In the genomic region with DNA sequence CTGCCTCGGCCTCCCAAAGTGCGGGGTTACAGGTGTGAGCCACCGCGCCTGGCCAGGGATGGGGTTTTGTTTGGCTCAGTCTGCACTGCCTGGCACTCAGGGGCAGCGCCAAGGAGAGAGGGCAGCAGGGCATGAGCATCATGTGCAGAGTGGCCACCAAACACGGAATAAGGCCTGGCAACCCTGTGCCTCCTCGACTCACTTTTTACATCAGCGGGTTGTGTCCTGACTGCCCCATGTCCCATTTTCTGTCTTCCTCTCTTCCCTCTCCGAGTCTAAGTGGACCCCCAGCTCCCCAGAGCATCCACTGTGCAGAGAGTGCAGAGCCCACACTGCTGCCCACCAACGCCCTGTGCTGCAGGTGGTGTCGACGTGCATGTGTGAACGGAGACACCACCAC, we compare ENCODE assay signal across 15 cellular contexts. TPM values are rescaled to one million over a fixed set of nuclear protein-coding genes. Genes with fewer than 3 reads are reported as not detected.
DNase-seq lines count a peak whose midpoint lies in the region; ATAC-seq and TF ChIP-seq lines count a peak whose summit lies in the region.
"Had no signal": no experiment of that assay in that cellular context is flagged by ENCODE, and none has a peak within 500 bp of the region (broad histone marks: within the 10 kb centered on the region; RNA-seq: fewer than 3 reads in every experiment).

No MANE protein-coding gene starts in this region.

- ATAC-seq in HG03439 (IDR thresholded peaks at IDR 0.05; ENCODE audit: unreplicated experiment) = no peak

- H3T11ph ChIP-seq in H9 (ENCODE audit: low read length) = no peak overlapping the region

- no peaks in the 10 kb centered on the region; the same call in 1 of the 2 replicates for H3K27me3 Mint-ChIP-seq in H9 (ENCODE audit: low read depth)
- no peaks in the 10 kb centered on the region for H3K27me3 Mint-ChIP-seq in endodermal cell (ENCODE audit: insufficient read depth)
- H3K27me3 Mint-ChIP-seq in type B pancreatic cell = no peaks in the 10 kb centered on the region

- intact Hi-C loops in posterior vena cava (cut with DNase I) = no loop called here

- H3K18ac ChIP-seq in H9 (ENCODE audit: insufficient read length, low read depth, low read length) = no peak overlapping the region

- H3K23me2 ChIP-seq in H9 (ENCODE audit: insufficient read length, low read depth, low read length, poor library complexity, severe bottlenecking) = no peaks in the 10 kb centered on the region

- no peak overlapping the region for H3K4me3 Mint-ChIP-seq in H9
- H3K4me3 Mint-ChIP-seq in endodermal cell = no peak overlapping the region
- no peak overlapping the region for H3K4me3 Mint-ChIP-seq in type B pancreatic cell
- H3K4me3 Mint-ChIP-seq: CD8-positive, alpha-beta memory T cell had no signal

- DNase-seq in H9 = no peak
- no peak for DNase-seq in endodermal cell
- DNase-seq in posterior vena cava (ENCODE audit: low spot score) = peak; percentile 48
- DNase-seq in type B pancreatic cell (ENCODE audit: extremely low spot score, unreplicated experiment) = no peak
- no peak for DNase-seq in activated T-cell treated with anti-CD3 and anti-CD28 coated beads, Interleukin-2, amount 50 U/mL, for 1 hour
- no peak for DNase-seq in pons (ENCODE audit: low spot score)
- DNase-seq: CD8-positive, alpha-beta memory T cell; DMS53; EL; NCI-H1436; NCI-H2029; NCI-H526 had no signal

- no CpG with 5 or more reads among the region's 13 CpGs for WGBS in H9 (ENCODE audit: extremely low coverage, insufficient read length, low lambda C conversion rate)
- 91 to 94% methylated on average over 9 to 13 of the region's 13 CpGs for WGBS in endodermal cell (ENCODE audit: insufficient coverage in 1 of 2, insufficient read length in 1 of 2), 2 experiments

- H3K36me3 Mint-ChIP-seq in H9 (ENCODE audit: insufficient read depth in 1 of 3, low read depth in 3 of 3) (peaks cover 63 to 93% (median 89%) of the 10 kb centered on the region in 3 experiments), endodermal cell (ENCODE audit: low read depth) (peaks cover 83% of the 10 kb centered on the region), type B pancreatic cell (peaks cover 44% of the 10 kb centered on the region)

- 0 out of 7 replicates have a peak overlapping the region, but pooled peaks of 1 of the 3 experiments have one; percentile 60 for H3K27ac Mint-ChIP-seq in H9
- peak overlapping the region; percentile 68 for H3K27ac Mint-ChIP-seq in endodermal cell
- H3K27ac Mint-ChIP-seq in type B pancreatic cell = peak overlapping the region; percentile 22

- H2BK12ac ChIP-seq in H9 (ENCODE audit: insufficient read length, low read depth, low read length) = no peak overlapping the region

- no peak overlapping the region for H2AK5ac ChIP-seq in H9 (ENCODE audit: insufficient read length, low read length)

- H3K9ac ChIP-seq in H9 (ENCODE audit: extremely low read depth, insufficient read length, low read length) (no peak overlapping the region), endodermal cell (ENCODE audit: extremely low read depth, low read length, poor library complexity, severe bottlenecking) (no peak overlapping the region)
- H3K9ac ChIP-seq: BLaER1 treated with 17β-estradiol and CSF1 and Interleukin-3, amounts not matched to agents 10 nM and 100 nM had no signal

- H4K20me1 ChIP-seq in H9 (ENCODE audit: control insufficient read depth, insufficient read depth, insufficient read length) = no peaks in the 10 kb centered on the region

- H2AFZ ChIP-seq in H9 (ENCODE audit: low read length) = no peak overlapping the region

- no peak overlapping the region for H3K4ac ChIP-seq in H9 (ENCODE audit: low read depth, low read length)

- no peak for TF ChIP-seq CTCF in H9 (conservative IDR thresholded peaks at IDR 0.05)
- TF ChIP-seq CTCF in endodermal cell (conservative IDR thresholded peaks at IDR 0.05) = no peak
- TF ChIP-seq CTCF in type B pancreatic cell (conservative IDR thresholded peaks at IDR 0.05) = no peak

- H2BK5ac ChIP-seq in H9 (ENCODE audit: insufficient read length, low read length) = no peak overlapping the region

- no peaks in the 10 kb centered on the region for H3K79me2 ChIP-seq in H9 (ENCODE audit: insufficient read depth, low read length)

- no peak overlapping the region for H3K56ac ChIP-seq in H9 (ENCODE audit: insufficient read length, low read depth, low read length)

- no peaks in the 10 kb centered on the region for H3K4me1 ChIP-seq in H9 (ENCODE audit: insufficient read depth, low read length)
- H3K4me1 ChIP-seq in endodermal cell (ENCODE audit: control insufficient read depth, insufficient read depth, low read length) = peaks cover 5% of the 10 kb centered on the region

- H2BK15ac ChIP-seq in H9 (ENCODE audit: low read depth, low read length) = no peak overlapping the region

- no peak overlapping the region for H2BK120ac ChIP-seq in H9 (ENCODE audit: low read depth, low read length, poor library complexity, severe bottlenecking)

- no peak overlapping the region for H3K4me2 ChIP-seq in H9 (ENCODE audit: insufficient read depth, insufficient read length, low read length)

- H2BK20ac ChIP-seq in H9 (ENCODE audit: low read depth, low read length, poor library complexity, severe bottlenecking) = no peak overlapping the region

- no peak overlapping the region for H3K4me3 ChIP-seq in endodermal cell (ENCODE audit: low read length)
- H3K4me3 ChIP-seq: BLaER1 treated with 17β-estradiol and CSF1 and Interleukin-3, amounts not matched to agents 10 nM and 100 nM; SJSA1 had no signal

- no peak overlapping the region for H3K14ac ChIP-seq in H9 (ENCODE audit: insufficient read depth, low read length)

- H3K9me3 Mint-ChIP-seq in H9 (no peaks in the 10 kb centered on the region; a peak in 2 of 5 replicates), endodermal cell (peaks cover 5% of the 10 kb centered on the region), type B pancreatic cell (no peaks in the 10 kb centered on the region)
- H3K9me3 Mint-ChIP-seq: CD8-positive, alpha-beta memory T cell had no signal

- H3K27me3 ChIP-seq in H9 (ENCODE audit: insufficient read depth, low read length) (no peaks in the 10 kb centered on the region), endodermal cell (ENCODE audit: control insufficient read depth, insufficient read depth, low read length, poor library complexity, severe bottlenecking) (no peaks in the 10 kb centered on the region)
- H3K27me3 ChIP-seq: BLaER1 treated with 17β-estradiol and CSF1 and Interleukin-3, amounts not matched to agents 10 nM and 100 nM; SJSA1 had no signal

- peaks cover 3% of the 10 kb centered on the region for H3K79me1 ChIP-seq in H9 (ENCODE audit: insufficient read depth, low read depth, low read length, poor library complexity, severe bottlenecking)

- peaks cover 80% of the 10 kb centered on the region for H3K36me3 ChIP-seq in endodermal cell (ENCODE audit: control insufficient read depth, insufficient read depth, low read length)

- H3K27ac ChIP-seq in H9 (ENCODE audit: insufficient read length, low read depth, low read length) (no peak overlapping the region), endodermal cell (ENCODE audit: low read depth, low read length) (no peak overlapping the region)
- H3K27ac ChIP-seq: BLaER1 treated with 17β-estradiol and CSF1 and Interleukin-3, amounts not matched to agents 10 nM and 100 nM; SJSA1 had no signal

- H3K9me3 ChIP-seq in H9 (ENCODE audit: control insufficient read depth, low read depth, low read length) = no peaks in the 10 kb centered on the region
- no peaks in the 10 kb centered on the region for H3K9me3 ChIP-seq in endodermal cell (ENCODE audit: control insufficient read depth, low read length)
- H3K9me3 ChIP-seq: BLaER1 treated with 17β-estradiol and CSF1 and Interleukin-3, amounts not matched to agents 10 nM and 100 nM; SJSA1 had no signal

- peaks cover 8 to 11% of the 10 kb centered on the region in 2 experiments for H3K4me1 Mint-ChIP-seq in H9
- peaks cover 28% of the 10 kb centered on the region for H3K4me1 Mint-ChIP-seq in endodermal cell
- no peaks in the 10 kb centered on the region for H3K4me1 Mint-ChIP-seq in type B pancreatic cell (ENCODE audit: unreplicated experiment)

- no peak overlapping the region for H3K23ac ChIP-seq in H9 (ENCODE audit: insufficient read length, low read depth, low read length)

- H4K91ac ChIP-seq in H9 (ENCODE audit: insufficient read length, low read depth, low read length) = no peak overlapping the region

- H4K5ac ChIP-seq in H9 (ENCODE audit: insufficient read length, low read depth, low read length) = no peak overlapping the region

- H4K8ac ChIP-seq in H9 (replicated peaks; ENCODE audit: insufficient read length, low read depth, low read length) = peak overlapping the region; percentile 6

RNA-seq across cellular contexts. Expression of a gene that starts 18.2 kb away (rescaled TPM):
- total RNA-seq in H9 (2021) (211 and 242 TPM in 2 replicates), endodermal cell (100 to 1,000 TPM; 144 to 156 TPM), posterior vena cava (10 to 100 TPM; 61.4 to 65.0 TPM), type B pancreatic cell (ENCODE audit: low replicate concordance) (132 and 138 TPM in 2 replicates)
- polyA plus RNA-seq in endodermal cell (2013, experiment 1 of 2) = 114 TPM
- polyA plus RNA-seq in endodermal cell (2013, experiment 2 of 2) = 102 TPM
